Comparison of ENCODE assay signal across 20 cellular contexts in the genomic region with DNA sequence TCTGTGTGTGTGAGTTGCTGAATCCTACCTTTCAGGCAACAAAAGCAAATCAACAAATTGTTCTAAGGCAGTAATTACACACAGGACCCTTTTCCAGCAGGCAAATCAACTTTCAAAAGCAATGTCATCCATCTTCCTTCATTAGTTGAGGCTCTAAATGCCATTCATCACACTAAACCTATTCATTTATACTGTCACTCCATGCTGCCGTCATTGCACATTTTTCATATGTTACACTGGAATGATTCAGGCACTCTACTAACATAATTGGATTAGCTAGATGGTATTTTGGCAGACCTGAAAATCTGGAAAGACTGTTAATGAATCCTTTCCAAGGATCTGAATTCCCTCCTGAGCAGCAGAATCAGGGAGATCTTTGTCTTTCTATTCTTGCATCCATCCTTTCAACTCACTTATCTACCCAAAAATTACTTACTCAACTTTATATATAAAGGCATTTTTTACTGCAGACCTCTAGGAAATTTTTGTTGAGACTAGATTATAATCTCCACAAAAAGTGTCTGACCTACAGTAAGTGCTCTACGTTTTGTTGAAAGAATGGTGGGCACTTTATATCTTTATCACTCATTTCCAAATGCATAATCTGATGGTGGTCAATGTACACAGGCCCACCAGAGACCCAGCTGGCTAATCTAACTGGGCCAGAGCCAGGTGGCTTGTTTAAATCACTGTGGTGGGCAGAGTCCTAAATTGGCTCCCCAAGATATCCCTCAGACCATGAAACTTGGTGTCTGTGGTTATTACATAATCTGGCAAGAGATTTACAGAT. TPM values are rescaled to one million over a fixed set of nuclear protein-coding genes. Genes with fewer than 3 reads are reported as not detected.
DNase-seq lines count a peak whose midpoint lies in the region; ATAC-seq, FAIRE-seq and TF ChIP-seq lines count a peak whose summit lies in the region.
"Had no signal": no experiment of that assay in that cellular context is flagged by ENCODE, and none has a peak within 500 bp of the region (broad histone marks: within the 10 kb centered on the region; RNA-seq: fewer than 3 reads in every experiment).

No MANE protein-coding gene starts in this region.

- no peak for ATAC-seq in activated naive CD8-positive, alpha-beta T cell treated with anti-CD3 and anti-CD28 coated beads, Interleukin-2, amount 50 U/mL, for 24 hours
- no peak for ATAC-seq in stimulated activated effector memory CD8-positive, alpha-beta T cell treated with anti-CD3 and anti-CD28 coated beads, Interleukin-12 subunit alpha, Interleukin-12 subunit beta, amount 100 ng/mL, for 72 hours
- ATAC-seq: left colon, psoas muscle had no signal

- no peaks in the 10 kb centered on the region for H3K27me3 ChIP-seq in bronchial epithelial cell (ENCODE audit: control insufficient read depth, insufficient read depth, low read length)
- H3K27me3 ChIP-seq: dorsolateral prefrontal cortex, suprapubic skin had no signal

- no peaks in the 10 kb centered on the region for H3K36me3 ChIP-seq in bronchial epithelial cell (ENCODE audit: control insufficient read depth, insufficient read depth, low read length)

- no peak for TF ChIP-seq CTCF in bronchial epithelial cell (IDR thresholded peaks at IDR 0.05; ENCODE audit: insufficient read depth, low read length, severe bottlenecking)

- no peak overlapping the region for H3K27ac ChIP-seq in caudate nucleus (ENCODE audit: low read depth, low read length)
- H3K27ac ChIP-seq: dorsolateral prefrontal cortex, psoas muscle, suprapubic skin had no signal

- H3K4me3 Mint-ChIP-seq in activated naive CD8-positive, alpha-beta T cell, result no peak overlapping the region
- no peak overlapping the region for H3K4me3 Mint-ChIP-seq in activated naive CD8-positive, alpha-beta T cell treated with anti-CD3 and anti-CD28 coated beads, Interleukin-2, amount 50 U/mL, for 24 hours
- H3K4me3 Mint-ChIP-seq in stimulated activated effector memory CD8-positive, alpha-beta T cell treated with anti-CD3 and anti-CD28 coated beads, Interleukin-12 subunit alpha, Interleukin-12 subunit beta, amount 100 ng/mL, for 72 hours, result no peak overlapping the region
- H3K4me3 Mint-ChIP-seq: activated B cell treated with CpG ODN at 0.5 μM for 24 hours; activated T-helper 1 cell treated with anti-CD3 and anti-CD28 coated beads, Interleukin-12 subunit alpha, Interleukin-12 subunit beta, Interleukin-2, Interleukin-4 antibody, amounts not matched to agents 30 ng/mL and 10 ng/mL and 1 ng/mL, durations not matched to agents 14 hours and 24 hours and 36 hours; neural crest cell had no signal

- DNase-seq in activated naive CD8-positive, alpha-beta T cell treated with anti-CD3 and anti-CD28 coated beads, Interleukin-2, amount 50 U/mL, for 24 hours, result no peak
- DNase-seq in NCI-H446 treated with DMSO at 0.1 percent for 48 hours (lab: John Stamatoyannopoulos, UW) (peak; percentile 73), bronchial epithelial cell (ENCODE audit: low read depth) (peak; percentile 43), caudate nucleus (lab: John Stamatoyannopoulos, UW) (no peak), COR-L47 (lab: John Stamatoyannopoulos, UW) (no peak), NCI-H510A treated with DMSO at 0.1 percent for 48 hours (lab: John Stamatoyannopoulos, UW) (no peak)
- DNase-seq in stimulated activated effector memory CD8-positive, alpha-beta T cell treated with anti-CD3 and anti-CD28 coated beads, Interleukin-12 subunit alpha, Interleukin-12 subunit beta, amount 100 ng/mL, for 72 hours (ENCODE audit: low spot score in 2 of 2), result no peak
- DNase-seq: activated B cell treated with CpG ODN at 0.5 μM for 24 hours, dorsolateral prefrontal cortex, left colon, midbrain, NCI-H2029 treated with DMSO at 0.1 percent for 48 hours, psoas muscle, SHP77 treated with DMSO at 0.1 percent for 48 hours had no signal

- H3K4me3 ChIP-seq in bronchial epithelial cell (ENCODE audit: low read depth, low read length), result no peak overlapping the region
- H3K4me3 ChIP-seq: dorsolateral prefrontal cortex, K562, psoas muscle, suprapubic skin had no signal

- no peaks in the 10 kb centered on the region for H3K9me3 Mint-ChIP-seq in activated naive CD8-positive, alpha-beta T cell (ENCODE audit: low read depth)
- no peaks in the 10 kb centered on the region for H3K9me3 Mint-ChIP-seq in activated naive CD8-positive, alpha-beta T cell treated with anti-CD3 and anti-CD28 coated beads, Interleukin-2, amount 50 U/mL, for 24 hours
- H3K9me3 Mint-ChIP-seq in stimulated activated effector memory CD8-positive, alpha-beta T cell treated with anti-CD3 and anti-CD28 coated beads, Interleukin-12 subunit alpha, Interleukin-12 subunit beta, amount 100 ng/mL, for 72 hours, result no peaks in the 10 kb centered on the region
- H3K9me3 Mint-ChIP-seq: activated B cell treated with CpG ODN at 0.5 μM for 24 hours; activated T-helper 1 cell treated with anti-CD3 and anti-CD28 coated beads, Interleukin-12 subunit alpha, Interleukin-12 subunit beta, Interleukin-2, Interleukin-4 antibody, amounts not matched to agents 30 ng/mL and 10 ng/mL and 1 ng/mL, durations not matched to agents 14 hours and 24 hours and 36 hours; neural crest cell had no signal

- H3K36me3 Mint-ChIP-seq in activated naive CD8-positive, alpha-beta T cell, result no peaks in the 10 kb centered on the region
- peaks cover 15% of the 10 kb centered on the region for H3K36me3 Mint-ChIP-seq in activated naive CD8-positive, alpha-beta T cell treated with anti-CD3 and anti-CD28 coated beads, Interleukin-2, amount 50 U/mL, for 24 hours (ENCODE audit: low read depth)
- H3K36me3 Mint-ChIP-seq in stimulated activated effector memory CD8-positive, alpha-beta T cell treated with anti-CD3 and anti-CD28 coated beads, Interleukin-12 subunit alpha, Interleukin-12 subunit beta, amount 100 ng/mL, for 72 hours, result peaks cover 50% of the 10 kb centered on the region

- H3K27ac Mint-ChIP-seq in activated naive CD8-positive, alpha-beta T cell, result peak overlapping the region; percentile 55
- H3K27ac Mint-ChIP-seq in activated naive CD8-positive, alpha-beta T cell treated with anti-CD3 and anti-CD28 coated beads, Interleukin-2, amount 50 U/mL, for 24 hours, result no peak overlapping the region
- peak overlapping the region; percentile 21 for H3K27ac Mint-ChIP-seq in stimulated activated effector memory CD8-positive, alpha-beta T cell treated with anti-CD3 and anti-CD28 coated beads, Interleukin-12 subunit alpha, Interleukin-12 subunit beta, amount 100 ng/mL, for 72 hours
- H3K27ac Mint-ChIP-seq: activated B cell treated with CpG ODN at 0.5 μM for 24 hours; activated T-helper 1 cell treated with anti-CD3 and anti-CD28 coated beads, Interleukin-12 subunit alpha, Interleukin-12 subunit beta, Interleukin-2, Interleukin-4 antibody, amounts not matched to agents 30 ng/mL and 10 ng/mL and 1 ng/mL, durations not matched to agents 14 hours and 24 hours and 36 hours had no signal

- no peak for FAIRE-seq in bronchial epithelial cell (lab: Jason Lieb, UNC)
- FAIRE-seq: K562 had no signal

- no peaks in the 10 kb centered on the region for H3K4me1 Mint-ChIP-seq in activated naive CD8-positive, alpha-beta T cell (ENCODE audit: low read depth)
- no peaks in the 10 kb centered on the region for H3K4me1 Mint-ChIP-seq in activated naive CD8-positive, alpha-beta T cell treated with anti-CD3 and anti-CD28 coated beads, Interleukin-2, amount 50 U/mL, for 24 hours
- H3K4me1 Mint-ChIP-seq in stimulated activated effector memory CD8-positive, alpha-beta T cell treated with anti-CD3 and anti-CD28 coated beads, Interleukin-12 subunit alpha, Interleukin-12 subunit beta, amount 100 ng/mL, for 72 hours, result no peaks in the 10 kb centered on the region
- H3K4me1 Mint-ChIP-seq: activated B cell treated with CpG ODN at 0.5 μM for 24 hours, neural crest cell had no signal

- H3K27me3 Mint-ChIP-seq in activated naive CD8-positive, alpha-beta T cell, result no peaks in the 10 kb centered on the region
- no peaks in the 10 kb centered on the region for H3K27me3 Mint-ChIP-seq in activated naive CD8-positive, alpha-beta T cell treated with anti-CD3 and anti-CD28 coated beads, Interleukin-2, amount 50 U/mL, for 24 hours
- H3K27me3 Mint-ChIP-seq: activated B cell treated with CpG ODN at 0.5 μM for 24 hours had no signal

RNA-seq across cellular contexts. Expression of a gene that starts 25.0 kb away (rescaled TPM):
- total RNA-seq in bronchial epithelial cell, result 24.0 and 25.3 TPM in 2 replicates

RNA-seq across cellular contexts. Expression of a gene that starts 26.0 kb away (rescaled TPM):
- total RNA-seq in bronchial epithelial cell, result 14.7 and 37.0 TPM in 2 replicates

RNA-seq across cellular contexts. Expression of a gene that starts 33.0 kb away (rescaled TPM):
- total RNA-seq in bronchial epithelial cell, result 107 and 652 TPM in 2 replicates
- total RNA-seq: activated B cell treated with CpG ODN at 0.5 μM for 24 hours; activated T-helper 1 cell treated with anti-CD3 and anti-CD28 coated beads, Interleukin-12 subunit alpha, Interleukin-12 subunit beta, Interleukin-2, Interleukin-4 antibody, amounts not matched to agents 30 ng/mL and 10 ng/mL and 1 ng/mL, durations not matched to agents 14 hours and 24 hours and 36 hours; epithelial cell of proximal tubule; neural crest cell had no signal

RNA-seq across cellular contexts. Expression of a gene that starts 57.8 kb away (rescaled TPM):
- 3.9 and 4.4 TPM in 2 replicates for total RNA-seq in bronchial epithelial cell

Comparison
In these comparisons a context has a peak if more than half of its experiments do, and no peak if none do; other contexts are left out.
1. DNase-seq: peak in NCI-H446 treated with DMSO at 0.1 percent for 48 hours (single experiment) and bronchial epithelial cell (single experiment); none in activated naive CD8-positive, alpha-beta T cell treated with anti-CD3 and anti-CD28 coated beads, Interleukin-2, amount 50 U/mL, for 24 hours (single experiment), stimulated activated effector memory CD8-positive, alpha-beta T cell treated with anti-CD3 and anti-CD28 coated beads, Interleukin-12 subunit alpha, Interleukin-12 subunit beta, amount 100 ng/mL, for 72 hours (0 of 2), caudate nucleus (0 of 61), COR-L47 (single experiment) and NCI-H510A treated with DMSO at 0.1 percent for 48 hours (single experiment).